ENCODE assay signal across 8 cellular contexts in genomic region chr20:45011108-45011526, GRCh38. TPM values are rescaled to one million over a fixed set of nuclear protein-coding genes. Genes with fewer than 3 reads are reported as not detected.
DNase-seq lines count a peak whose midpoint lies in the region; ATAC-seq and TF ChIP-seq lines count a peak whose summit lies in the region.

No MANE protein-coding gene starts in this region.

- TF ChIP-seq CTCF in adrenal gland (IDR thresholded peaks at IDR 0.05) (peak; percentile 54 to 79 (median 68)), heart left ventricle (IDR thresholded peaks at IDR 0.05) (peak; percentile 52 to 85 (median 70)), retinal pigment epithelial cell (conservative IDR thresholded peaks at IDR 0.05; ENCODE audit: low read depth, low read length) (peak; percentile 77)

- H3K9me3 ChIP-seq in adrenal gland (replicated peaks in 1 of 3) (no peaks in the 10 kb centered on the region), heart left ventricle (no peaks in the 10 kb centered on the region)

- H3K27me3 ChIP-seq in adrenal gland (no peaks in the 10 kb centered on the region), heart left ventricle (no peaks in the 10 kb centered on the region)

- H3K27ac ChIP-seq in adrenal gland (no peak overlapping the region), heart left ventricle (no peak overlapping the region)

- H3K4me3 ChIP-seq in Jurkat, Clone E6-1 (ENCODE audit: low read length) = no peak overlapping the region
- H3K4me3 ChIP-seq in adrenal gland (no peak overlapping the region), heart left ventricle (no peak overlapping the region), retinal pigment epithelial cell (ENCODE audit: low read length) (no peak overlapping the region)

- ATAC-seq in heart left ventricle (peak in 3 of 4 donors; percentile 71 to 83 (median 75)), HG02763 (IDR thresholded peaks at IDR 0.05; ENCODE audit: unreplicated experiment) (no peak), HG03439 (IDR thresholded peaks at IDR 0.05; ENCODE audit: unreplicated experiment) (no peak)

- WGBS in adrenal gland, 4 donors = 7 to 24% (median 17%) methylated on average over 2 of the region's 2 CpGs
- 21 to 31% (median 25%) methylated on average over 2 of the region's 2 CpGs for WGBS in heart left ventricle, 4 donors

- intact Hi-C loops in adrenal gland (cut with DNase I) = loop anchor here in 1 of 2 donors (10.0 kb wide), 1 partner anchor 104 kb away; the partner anchor contains the start of gene WFDC5
- intact Hi-C loops in heart left ventricle (cut with DNase I) = loop anchor here in 9 of 10 donors (2.0 to 10.0 kb wide), 11 partner anchors 41 to 294 kb away; partner anchors contain the start of genes MATN4 (in 1 of the 9) and RBPJL (in 1 of the 9)

- no peaks in the 10 kb centered on the region for H3K36me3 ChIP-seq in adrenal gland (replicated peaks in 1 of 2)
- peaks cover 0 to 82% (median 32%) of the 10 kb centered on the region in 9 donors for H3K36me3 ChIP-seq in heart left ventricle

- no peak for TF ChIP-seq POLR2A in adrenal gland (IDR thresholded peaks at IDR 0.05)
- TF ChIP-seq POLR2A in heart left ventricle (IDR thresholded peaks at IDR 0.05) = no peak

- DNase-seq in DMS 273 treated with DMSO at 0.1 percent for 48 hours (lab: John Stamatoyannopoulos, UW) (peak; percentile 33), RPMI7951 (ENCODE audit: low read depth) (peak; percentile 67), adrenal gland (peak; percentile 38 to 82 (median 59)), heart left ventricle (peak in 3 of 5 donors; percentile 33 to 50 (median 35)), retinal pigment epithelial cell (ENCODE audit: low read depth) (no peak)
- DNase-seq in Jurkat, Clone E6-1 (ENCODE audit: low read depth, low spot score) = peak; percentile 44

- H3K4me1 ChIP-seq in adrenal gland (replicated peaks in 1 of 2) (peaks cover 8 to 15% of the 10 kb centered on the region in 2 donors), heart left ventricle (peaks cover 0 to 37% (median 14%) of the 10 kb centered on the region in 12 donors)

RNA-seq across cellular contexts. Expression of gene STK4, which starts 44.8 kb away (rescaled TPM):
- 19.4 TPM for polyA plus RNA-seq in Jurkat, Clone E6-1 (2012; ENCODE audit: insufficient read depth, insufficient read length)
- total RNA-seq in RPMI7951 (2014; rRNA removed; shearing (Covaris generic)) = 26.2 and 26.7 TPM in 2 replicates
- 10 to 100 TPM; 15.0 to 39.3 (median 32.7) TPM for total RNA-seq in adrenal gland
- 10 to 100 TPM in 2 of 3 donors, 1 to 10 TPM in 1; 7.1 to 24.6 (median 11.1) TPM for polyA plus RNA-seq in adrenal gland
- total RNA-seq in heart left ventricle = 10 to 100 TPM in 2 of 9 donors, 1 to 10 TPM in 7; 8.1 to 25.3 (median 9.5) TPM
- polyA plus RNA-seq in heart left ventricle = 1 to 10 TPM; 3.2 to 7.9 TPM

RNA-seq across cellular contexts. Expression of gene TOMM34, which starts 50.9 kb away (rescaled TPM):
- polyA plus RNA-seq in Jurkat, Clone E6-1 (2012; ENCODE audit: insufficient read depth, insufficient read length) = 62.6 TPM
- total RNA-seq in RPMI7951 (2014; rRNA removed; shearing (Covaris generic)) = 68.0 and 90.6 TPM in 2 replicates
- total RNA-seq in adrenal gland (10 to 100 TPM; 20.7 to 62.8 (median 48.3) TPM), heart left ventricle (10 to 100 TPM in 6 of 9 donors, 1 to 10 TPM in 3; 6.9 to 15.9 (median 12.7) TPM)
- polyA plus RNA-seq in adrenal gland (100 to 1,000 TPM in 1 of 3 donors, 10 to 100 TPM in 2; 17.8 to 120 (median 30.7) TPM), heart left ventricle (10 to 100 TPM in 1 of 2 donors, 1 to 10 TPM in 1; 5.4 to 27.4 TPM)

Comparison
In these comparisons a context has a peak if more than half of its experiments do, and no peak if none do; other contexts are left out.
1. ATAC-seq: peak in heart left ventricle (3 of 4); none in HG02763 (single experiment) and HG03439 (single experiment).
2. Peak in every context shown above with its lines, with median percentiles within 50 percentile points of each other: CTCF ChIP-seq.